6 cellular contexts compared by ENCODE assay signal in the genomic region with DNA sequence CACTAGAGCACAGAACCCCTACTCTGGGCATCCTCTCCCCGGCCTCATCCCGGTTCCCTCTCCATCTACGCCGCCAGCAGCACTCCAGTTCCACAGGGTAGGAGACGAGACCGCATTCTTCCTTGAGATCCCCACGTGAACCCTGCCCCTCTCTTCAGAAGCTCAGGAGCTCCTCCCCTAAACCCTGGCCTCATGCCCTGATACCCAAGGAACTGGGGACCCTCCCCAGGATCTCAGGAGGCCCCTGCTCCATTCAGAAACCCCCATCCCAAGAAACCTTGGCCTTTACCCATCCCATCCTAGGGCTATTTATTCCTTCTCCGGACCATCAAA. TPM values are rescaled to one million over a fixed set of nuclear protein-coding genes. Genes with fewer than 3 reads are reported as not detected.
A peak's percentile ranks its signal among the peaks of the same experiment; 100 is the strongest.
DNase-seq lines count a peak whose midpoint lies in the region; TF ChIP-seq lines count a peak whose summit lies in the region.

No MANE protein-coding gene starts in this region.

- peak; percentile 30 for DNase-seq in Caki2 (ENCODE audit: low read depth)
- DNase-seq in mesendoderm, result no peak
- DNase-seq in iPS-NIHi7 (ENCODE audit: extremely low spot score), result no peak
- no peak for DNase-seq in DMS153 treated with DMSO at 0.1 percent for 48 hours (lab: John Stamatoyannopoulos, UW; ENCODE audit: unreplicated experiment)
- DNase-seq in OCI-M2 (lab: John Stamatoyannopoulos, UW; ENCODE audit: unreplicated experiment), result no peak

- H3K79me1 ChIP-seq in mesendoderm (ENCODE audit: low read length), result no peaks in the 10 kb centered on the region

- H3K27me3 ChIP-seq in mesendoderm (ENCODE audit: insufficient read depth, low read length, poor library complexity), result no peaks in the 10 kb centered on the region

- no peak overlapping the region for H4K8ac ChIP-seq in mesendoderm (ENCODE audit: low read depth, low read length)

- H3K79me2 ChIP-seq in mesendoderm (ENCODE audit: control insufficient read depth, insufficient read depth, low read length), result no peaks in the 10 kb centered on the region

- no peak overlapping the region for H2BK5ac ChIP-seq in mesendoderm (ENCODE audit: low read length)

- H3K4me2 ChIP-seq in mesendoderm (ENCODE audit: low read length), result peak overlapping the region; percentile 18

- H3K4ac ChIP-seq in mesendoderm (ENCODE audit: low read depth, low read length), result no peak overlapping the region

- no peak overlapping the region for H4K5ac ChIP-seq in mesendoderm (ENCODE audit: low read length)

- H3K56ac ChIP-seq in mesendoderm (ENCODE audit: low read length), result peak overlapping the region; percentile 82

- H3K4me3 ChIP-seq in WI38 (ENCODE audit: low read depth, low read length) (peak overlapping the region; percentile 32; the same call in 1 of the 2 replicates), mesendoderm (ENCODE audit: low read length) (no peak overlapping the region)

- H2AK5ac ChIP-seq in mesendoderm (ENCODE audit: low read length), result no peak overlapping the region

- H2BK15ac ChIP-seq in mesendoderm (replicated peaks; ENCODE audit: low read depth), result no peak overlapping the region

- TF ChIP-seq CTCF in WI38 (IDR thresholded peaks at IDR 0.05; ENCODE audit: low read depth, low read length), result no peak

- peak overlapping the region; percentile 66 for H3K9ac ChIP-seq in mesendoderm (ENCODE audit: low read length)

- no peaks in the 10 kb centered on the region for H3K4me1 ChIP-seq in mesendoderm (ENCODE audit: control insufficient read depth, low read depth, low read length)

- H3K27ac ChIP-seq in mesendoderm (ENCODE audit: low read depth, low read length), result no peak overlapping the region

- in situ Hi-C loops in Caki2 (cut with HindIII; ENCODE audit: low pct_unique_long_range_greater_than_20kb, low sequenced_read_pairs), result no loop called here

- H3K36me3 ChIP-seq in mesendoderm (ENCODE audit: control insufficient read depth, insufficient read depth, low read length), result no peaks in the 10 kb centered on the region

- WGBS in mesendoderm (ENCODE audit: extremely low coverage, insufficient coverage, low lambda C conversion rate), result no CpG with 5 or more reads among the region's 8 CpGs

- H2BK120ac ChIP-seq in mesendoderm (ENCODE audit: low read depth, low read length), result no peak overlapping the region

- H3K18ac ChIP-seq in mesendoderm (ENCODE audit: low read length), result no peak overlapping the region

- H3K23ac ChIP-seq in mesendoderm (ENCODE audit: low read length), result no peak overlapping the region

RNA-seq across cellular contexts. Expression of a gene that starts 1.1 kb away (rescaled TPM):
- 6.1 and 55.0 TPM in 2 replicates for total RNA-seq in Caki2 (2014; rRNA removed; shearing (Covaris generic); ENCODE audit: low replicate concordance)
- 4.0 TPM for polyA plus RNA-seq in mesendoderm (2013, experiment 1 of 2)
- 4.2 TPM for polyA plus RNA-seq in mesendoderm (2013, experiment 2 of 2)

RNA-seq across cellular contexts. Expression of a gene that starts 13.3 kb away (rescaled TPM):
- total RNA-seq in Caki2 (2014; rRNA removed; shearing (Covaris generic); ENCODE audit: low replicate concordance), result 72.9 and 86.3 TPM in 2 replicates
- 8.1 TPM for polyA plus RNA-seq in mesendoderm (2013, experiment 1 of 2)
- 8.2 TPM for polyA plus RNA-seq in mesendoderm (2013, experiment 2 of 2)

RNA-seq across cellular contexts. Expression of a gene that starts 15.0 kb away (rescaled TPM):
- not detected in 2 replicates for total RNA-seq in Caki2 (2014; rRNA removed; shearing (Covaris generic); ENCODE audit: low replicate concordance)
- 1.2 TPM for polyA plus RNA-seq in mesendoderm (2013, experiment 1 of 2)
- polyA plus RNA-seq in mesendoderm (2013, experiment 2 of 2), result 0.94 TPM

RNA-seq across cellular contexts. Expression of a gene that starts 22.5 kb away (rescaled TPM):
- 1.7 and 7.6 TPM in 2 replicates for total RNA-seq in Caki2 (2014; rRNA removed; shearing (Covaris generic); ENCODE audit: low replicate concordance)
- polyA plus RNA-seq in mesendoderm (2013, experiment 1 of 2), result 0.29 TPM
- 0.38 TPM for polyA plus RNA-seq in mesendoderm (2013, experiment 2 of 2)

RNA-seq across cellular contexts. Expression of a gene that starts 48.1 kb away (rescaled TPM):
- not detected in 2 replicates for total RNA-seq in Caki2 (2014; rRNA removed; shearing (Covaris generic); ENCODE audit: low replicate concordance)
- 0.15 TPM for polyA plus RNA-seq in mesendoderm (2013, experiment 1 of 2)
- polyA plus RNA-seq in mesendoderm (2013, experiment 2 of 2), result 0.08 TPM
